In the genomic region with DNA sequence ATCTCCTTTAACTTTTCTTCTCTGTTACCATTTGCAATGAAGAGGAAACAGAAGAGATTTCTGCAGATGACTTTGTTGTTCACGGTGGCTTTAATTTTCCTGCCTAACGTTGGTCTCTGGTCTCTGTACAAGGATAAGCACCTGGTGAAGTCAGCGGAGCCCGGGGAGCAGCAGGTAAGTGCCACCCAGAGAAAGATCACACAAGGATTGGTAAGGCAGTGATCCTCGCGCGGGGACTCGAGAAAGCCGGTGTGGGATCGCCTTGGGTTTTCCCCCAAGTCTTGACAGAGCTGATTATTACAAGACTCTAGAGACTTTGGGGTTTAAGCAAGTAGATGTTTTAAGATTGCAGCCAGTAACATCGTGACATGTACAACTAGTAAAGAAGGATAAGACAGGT, we compare ENCODE assay signal across 15 cellular contexts. TPM values are rescaled to one million over a fixed set of nuclear protein-coding genes. Genes with fewer than 3 reads are reported as not detected.
"Had no signal": no experiment of that assay in that cellular context is flagged by ENCODE, and none has a peak within 500 bp of the region (broad histone marks: within the 10 kb centered on the region; RNA-seq: fewer than 3 reads in every experiment).

No MANE protein-coding gene starts in this region.

- H3K4me1 Mint-ChIP-seq: activated naive CD8-positive, alpha-beta T cell treated with anti-CD3 and anti-CD28 coated beads for 36 hours; T-cell had no signal

- ATAC-seq: activated CD4-positive, alpha-beta T cell treated with anti-CD3 and anti-CD28 coated beads for 36 hours; activated CD8-positive, alpha-beta T cell treated with anti-CD3 and anti-CD28 coated beads for 36 hours; activated T-cell treated with anti-CD3 and anti-CD28 coated beads, Interleukin-2, amount 50 U/mL, for 72 hours; esophagus mucosa; T-cell had no signal

- H3K9me3 ChIP-seq: neutrophil, right lobe of liver, suprapubic skin had no signal

- H3K36me3 ChIP-seq: neutrophil, right lobe of liver, suprapubic skin had no signal

- H3K27ac Mint-ChIP-seq: activated CD4-positive, alpha-beta T cell treated with anti-CD3 and anti-CD28 coated beads for 36 hours; activated CD8-positive, alpha-beta T cell treated with anti-CD3 and anti-CD28 coated beads for 36 hours; activated naive CD8-positive, alpha-beta T cell treated with anti-CD3 and anti-CD28 coated beads for 36 hours; activated T-cell treated with anti-CD3 and anti-CD28 coated beads, Interleukin-2, amount 50 U/mL, for 72 hours; T-cell had no signal

- H3K9me3 Mint-ChIP-seq: activated CD8-positive, alpha-beta T cell treated with anti-CD3 and anti-CD28 coated beads for 36 hours; T-cell had no signal

- DNase-seq: activated CD4-positive, alpha-beta T cell treated with anti-CD3 and anti-CD28 coated beads for 36 hours; activated CD8-positive, alpha-beta memory T cell treated with anti-CD3 and anti-CD28 coated beads, Interleukin-2, amount 50 U/mL, for 4 hours; activated CD8-positive, alpha-beta T cell treated with anti-CD3 and anti-CD28 coated beads for 36 hours; activated gamma-delta T cell treated with Interleukin-2 at 50 U/mL for 16 hours; activated naive CD8-positive, alpha-beta T cell treated with anti-CD3 and anti-CD28 coated beads for 36 hours; activated T-cell treated with anti-CD3 and anti-CD28 coated beads, Interleukin-2, amount 50 U/mL, for 72 hours; dermis blood vessel endothelial cell; right lobe of liver; stimulated activated naive CD4-positive, alpha-beta T cell treated with Interleukin-2 at 50 U/mL for 16 hours; T-cell; T1000 had no signal

- H3K27ac ChIP-seq: neutrophil, right lobe of liver, suprapubic skin had no signal

- H3K36me3 Mint-ChIP-seq: activated naive CD8-positive, alpha-beta T cell treated with anti-CD3 and anti-CD28 coated beads for 36 hours; T-cell had no signal

- H3K4me3 ChIP-seq: right lobe of liver had no signal

- H3K4me3 Mint-ChIP-seq: activated CD4-positive, alpha-beta T cell treated with anti-CD3 and anti-CD28 coated beads for 36 hours; activated CD8-positive, alpha-beta T cell treated with anti-CD3 and anti-CD28 coated beads for 36 hours; activated naive CD8-positive, alpha-beta T cell treated with anti-CD3 and anti-CD28 coated beads for 36 hours; activated T-cell treated with anti-CD3 and anti-CD28 coated beads, Interleukin-2, amount 50 U/mL, for 72 hours; T-cell had no signal

RNA-seq across cellular contexts. Expression of gene GALNTL6, which starts 1.3 kb away (rescaled TPM):
- total RNA-seq: activated CD4-positive, alpha-beta T cell treated with anti-CD3 and anti-CD28 coated beads for 36 hours; activated CD8-positive, alpha-beta T cell treated with anti-CD3 and anti-CD28 coated beads for 36 hours; activated naive CD8-positive, alpha-beta T cell treated with anti-CD3 and anti-CD28 coated beads for 36 hours; activated T-cell treated with anti-CD3 and anti-CD28 coated beads, Interleukin-2, amount 50 U/mL, for 72 hours; dermis blood vessel endothelial cell; esophagus mucosa; lung microvascular endothelial cell; T-cell had no signal
